8 cellular contexts compared by ENCODE assay signal in genomic region chr19:37505958-37506386, GRCh38. TPM values are rescaled to one million over a fixed set of nuclear protein-coding genes. Genes with fewer than 3 reads are reported as not detected.
DNase-seq lines count a peak whose midpoint lies in the region; ATAC-seq and TF ChIP-seq lines count a peak whose summit lies in the region.

No MANE protein-coding gene starts in this region.

- H3K4me1 ChIP-seq in cardiac muscle cell (ENCODE audit: low read depth) (peaks cover 6% of the 10 kb centered on the region), ascending aorta (peaks cover 0 to 4% of the 10 kb centered on the region in 2 donors), vagina (peaks cover 6% of the 10 kb centered on the region)

- intact Hi-C loops in Right ventricle myocardium superior (cut with DNase I) (loop anchor here (2.0 kb wide), 1 partner anchor 35 kb away; no protein-coding TSS in a partner anchor), ascending aorta (cut with DNase I) (loop anchor here (1.0 to 10.0 kb wide), 5 partner anchors 37 to 191 kb away; partner anchors contain the start of genes ZFP30, ZNF527, ZNF540 and ZNF570), lower leg skin (cut with DNase I; ENCODE audit: low total_unique reads) (no loop called here), vagina (cut with DNase I) (no loop called here), posterior vena cava (cut with DNase I) (loop anchor here in 1 of 2 donors (5.0 kb wide), 1 partner anchor 39 kb away; the partner anchor contains the start of genes ZNF569 and ZNF570)

- H3K27ac ChIP-seq in cardiac muscle cell = peak overlapping the region; percentile 96
- peak overlapping the region; percentile 82 to 98 for H3K27ac ChIP-seq in ascending aorta
- peak overlapping the region; percentile 87 for H3K27ac ChIP-seq in vagina

- H3K4me3 ChIP-seq in cardiac muscle cell = peak overlapping the region; percentile 79
- peak overlapping the region; percentile 75 to 88 for H3K4me3 ChIP-seq in ascending aorta
- peak overlapping the region; percentile 47 for H3K4me3 ChIP-seq in lower leg skin (ENCODE audit: low read depth, poor library complexity, severe bottlenecking)
- H3K4me3 ChIP-seq in vagina = peak overlapping the region; percentile 63 to 74

- 2 to 4% methylated on average over 12 of the region's 12 CpGs for WGBS in lower leg skin, 2 donors

- TF ChIP-seq CTCF in cardiac muscle cell (IDR thresholded peaks at IDR 0.05; ENCODE audit: low read depth, low read length) = no peak
- TF ChIP-seq CTCF in ascending aorta (IDR thresholded peaks at IDR 0.05) = no peak
- TF ChIP-seq CTCF in lower leg skin (IDR thresholded peaks at IDR 0.05) = no peak
- no peak for TF ChIP-seq CTCF in vagina (IDR thresholded peaks at IDR 0.05)

- TF ChIP-seq POLR2A in lower leg skin (IDR thresholded peaks at IDR 0.05) (no peak), vagina (IDR thresholded peaks at IDR 0.05) (no peak)

- H3K9me3 ChIP-seq in cardiac muscle cell (ENCODE audit: low read depth) (no peaks in the 10 kb centered on the region), ascending aorta (peaks cover 0 to 5% of the 10 kb centered on the region in 2 donors), vagina (no peaks in the 10 kb centered on the region)

- H3K36me3 ChIP-seq in cardiac muscle cell (no peaks in the 10 kb centered on the region), ascending aorta (peaks cover 5 to 18% of the 10 kb centered on the region in 2 donors), vagina (no peaks in the 10 kb centered on the region)

- no peak for ATAC-seq in Right ventricle myocardium superior (ENCODE audit: poor library complexity)

- DNase-seq in cardiac muscle cell (ENCODE audit: low read depth in 1 of 2, low spot score in 1 of 2) (no peak), Right ventricle myocardium superior (no peak), ascending aorta (ENCODE audit: low spot score in 2 of 2) (no peak), lower leg skin (ENCODE audit: low spot score in 2 of 2) (no peak), vagina (ENCODE audit: extremely low spot score in 2 of 2) (no peak), NCI-H2196 (lab: John Stamatoyannopoulos, UW; ENCODE audit: unreplicated experiment) (no peak), kidney tubule cell (ENCODE audit: low spot score) (no peak), posterior vena cava (ENCODE audit: low spot score) (no peak)

- H3K27me3 ChIP-seq in cardiac muscle cell (no peaks in the 10 kb centered on the region), ascending aorta (no peaks in the 10 kb centered on the region), vagina (no peaks in the 10 kb centered on the region)

RNA-seq across cellular contexts. Expression of gene ZNF793, which starts 0.8 kb away (rescaled TPM):
- 8.4 and 20.3 TPM in 2 replicates for total RNA-seq in cardiac muscle cell
- 20.0 and 24.6 TPM in 2 replicates for polyA plus RNA-seq in cardiac muscle cell
- total RNA-seq in Right ventricle myocardium superior = 5.7 TPM
- total RNA-seq in ascending aorta = 3.6 TPM
- total RNA-seq in lower leg skin = 1 to 10 TPM; 2.2 to 5.3 (median 2.7) TPM
- total RNA-seq in vagina = 3.7 TPM
- 1 to 10 TPM; 6.0 to 7.4 TPM for total RNA-seq in posterior vena cava

RNA-seq across cellular contexts. Expression of gene ZNF570, which starts 36.8 kb away (rescaled TPM):
- total RNA-seq in cardiac muscle cell (4.6 and 9.0 TPM in 2 replicates), Right ventricle myocardium superior (6.7 TPM), ascending aorta (2.3 TPM), lower leg skin (1 to 10 TPM; 2.7 to 6.6 (median 6.3) TPM), vagina (5.2 TPM), posterior vena cava (1 to 10 TPM; 6.2 to 6.8 TPM)
- polyA plus RNA-seq in cardiac muscle cell = 4.0 and 4.3 TPM in 2 replicates

RNA-seq across cellular contexts. Expression of gene ZNF569, which starts 38.7 kb away (rescaled TPM):
- total RNA-seq in cardiac muscle cell (5.7 and 7.7 TPM in 2 replicates), Right ventricle myocardium superior (5.2 TPM), ascending aorta (0.11 TPM), lower leg skin (1 to 10 TPM; 1.5 to 5.3 (median 4.3) TPM), vagina (3.7 TPM), posterior vena cava (1 to 10 TPM; 5.9 to 8.2 TPM)
- polyA plus RNA-seq in cardiac muscle cell = 3.7 and 7.9 TPM in 2 replicates

Comparison
In these comparisons a context has a peak if more than half of its experiments do, and no peak if none do; other contexts are left out.
1. intact Hi-C loops: an anchor here in Right ventricle myocardium superior (2.0 kb wide) and ascending aorta (1.0 to 10.0 kb wide); none called in lower leg skin and vagina.